In the genomic region with DNA sequence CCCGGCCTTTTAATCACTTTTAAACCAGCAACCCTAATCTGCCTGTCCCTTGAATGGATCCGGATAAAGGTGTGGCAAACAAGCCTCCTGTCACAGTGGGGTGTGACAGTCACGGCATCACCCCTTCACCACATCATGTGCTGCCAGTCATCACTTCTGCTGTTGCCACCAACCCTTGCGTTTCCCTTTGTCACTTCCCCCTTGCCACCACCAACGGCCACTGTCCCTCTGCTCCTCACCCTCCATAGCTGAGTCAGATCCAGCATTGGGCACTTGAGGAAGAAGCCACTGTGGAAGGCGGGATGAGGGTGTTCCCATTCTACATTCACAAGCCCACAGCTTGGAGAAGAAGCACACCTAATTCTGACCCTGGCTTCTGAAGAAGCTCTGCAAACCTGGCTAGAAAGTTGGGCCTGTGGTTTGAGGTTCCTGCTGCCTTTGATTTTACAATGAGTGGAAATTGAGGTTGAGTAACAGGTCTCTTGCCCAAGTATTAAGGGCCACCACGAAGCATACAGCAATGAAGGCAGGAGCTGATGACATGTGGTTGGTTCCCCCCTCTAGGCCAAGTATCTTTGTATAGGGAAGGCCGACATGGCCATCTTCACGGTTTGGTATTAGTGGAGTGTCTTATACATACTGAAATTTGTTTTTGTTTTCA, we compare ENCODE assay signal across 9 cellular contexts. TPM values are rescaled to one million over a fixed set of nuclear protein-coding genes. Genes with fewer than 3 reads are reported as not detected.
DNase-seq lines count a peak whose midpoint lies in the region; ATAC-seq and TF ChIP-seq lines count a peak whose summit lies in the region.
"Had no signal": no experiment of that assay in that cellular context is flagged by ENCODE, and none has a peak within 500 bp of the region (broad histone marks: within the 10 kb centered on the region; RNA-seq: fewer than 3 reads in every experiment).

No MANE protein-coding gene starts in this region.

- peak overlapping the region; percentile 60 to 94 (median 75) for H3K27ac Mint-ChIP-seq in naive thymus-derived CD4-positive, alpha-beta T cell

- no peak for TF ChIP-seq EP300 in SK-N-SH (IDR thresholded peaks at IDR 0.05; ENCODE audit: borderline replicate concordance in 1 of 2, low read depth in 1 of 2, low read length in 1 of 2)

- H3K27me3 Mint-ChIP-seq in naive thymus-derived CD4-positive, alpha-beta T cell = no peaks in the 10 kb centered on the region

- no peak overlapping the region for H3K27ac ChIP-seq in naive thymus-derived CD4-positive, alpha-beta T cell (ENCODE audit: low read depth, low read length)
- H3K27ac ChIP-seq in SK-N-SH (ENCODE audit: low read depth in 2 of 2, low read length in 1 of 2) = no peak overlapping the region
- H3K27ac ChIP-seq: SJSA1 had no signal

- H3K36me3 ChIP-seq in naive thymus-derived CD4-positive, alpha-beta T cell (ENCODE audit: control insufficient read depth in 2 of 3, insufficient read depth in 3 of 3, low read length in 3 of 3) = no peaks in the 10 kb centered on the region
- no peaks in the 10 kb centered on the region for H3K36me3 ChIP-seq in SK-N-SH (replicated peaks in 1 of 2; ENCODE audit: control insufficient read depth in 1 of 2, insufficient read depth in 2 of 2, low read length in 1 of 2)
- H3K36me3 ChIP-seq: SJSA1 had no signal

- H3K4me3 Mint-ChIP-seq in naive thymus-derived CD4-positive, alpha-beta T cell = peak overlapping the region; percentile 7 to 77 (median 34)

- peaks cover 0 to 9% (median 0%) of the 10 kb centered on the region in 11 donors for H3K9me3 Mint-ChIP-seq in naive thymus-derived CD4-positive, alpha-beta T cell

- TF ChIP-seq CTCF in SK-N-SH (IDR thresholded peaks at IDR 0.05) = no peak

- peaks cover 5 to 40% (median 7%) of the 10 kb centered on the region in 5 donors for H3K36me3 Mint-ChIP-seq in naive thymus-derived CD4-positive, alpha-beta T cell

- no peak overlapping the region for H3K4me2 ChIP-seq in SK-N-SH

- H3K9me3 ChIP-seq in naive thymus-derived CD4-positive, alpha-beta T cell (ENCODE audit: control insufficient read depth in 2 of 3, low read length in 3 of 3) = no peaks in the 10 kb centered on the region
- no peaks in the 10 kb centered on the region for H3K9me3 ChIP-seq in SK-N-SH
- H3K9me3 ChIP-seq: SJSA1 had no signal

- H3K9ac ChIP-seq in SK-N-SH = no peak overlapping the region

- no peaks in the 10 kb centered on the region for H3K79me2 ChIP-seq in SK-N-SH (ENCODE audit: insufficient read depth)

- H2AFZ ChIP-seq in SK-N-SH (ENCODE audit: low read depth) = no peak overlapping the region

- peak; percentile 25 for DNase-seq in CMK (ENCODE audit: low read depth)
- peak; percentile 99 for DNase-seq in NOMO-1 treated with dmso at 0.1 percent for 144 hours (lab: John Stamatoyannopoulos, UW; ENCODE audit: unreplicated experiment)
- peak; percentile 26 to 29 for DNase-seq in activated T-helper 1 cell treated with anti-CD3 and anti-CD28 coated beads, Interleukin-2, amount 50 U/mL, for 16 hours (ENCODE audit: low read depth in 1 of 2, low spot score in 1 of 2)
- DNase-seq in naive thymus-derived CD4-positive, alpha-beta T cell = peak; percentile 20 to 53 (median 33)
- no peak for DNase-seq in NCI-H446 treated with DMSO at 0.1 percent for 48 hours (lab: John Stamatoyannopoulos, UW)
- DNase-seq in SK-N-SH = no peak
- no peak for DNase-seq in midbrain (lab: John Stamatoyannopoulos, UW)
- no peak for DNase-seq in HuH-7 (ENCODE audit: low spot score)

- no peaks in the 10 kb centered on the region for H3K27me3 ChIP-seq in naive thymus-derived CD4-positive, alpha-beta T cell (ENCODE audit: control insufficient read depth in 2 of 2, insufficient read depth in 2 of 2, low read length in 2 of 2)
- no peaks in the 10 kb centered on the region for H3K27me3 ChIP-seq in SK-N-SH (ENCODE audit: insufficient read depth)
- H3K27me3 ChIP-seq: SJSA1 had no signal

- H3F3A ChIP-seq in SK-N-SH (replicated peaks; ENCODE audit: insufficient read depth) = no peaks in the 10 kb centered on the region

- WGBS in SK-N-SH (ENCODE audit: low lambda C conversion rate) = 79% methylated on average over 9 of the region's 9 CpGs

- intact Hi-C loops in naive thymus-derived CD4-positive, alpha-beta T cell (cut with micrococcal nuclease) = loop anchor here (2.0 to 5.0 kb wide), 3 partner anchors 24 to 49 kb away; partner anchors contain the start of gene DARS1 (in 1 of the 2)

- H4K20me1 ChIP-seq in SK-N-SH (ENCODE audit: insufficient read depth) = no peaks in the 10 kb centered on the region

- TF ChIP-seq RAD21 in SK-N-SH (IDR thresholded peaks at IDR 0.05; ENCODE audit: low read length) = no peak

- POLR2A ChIA-PET in naive thymus-derived CD4-positive, alpha-beta T cell (lab: Charles Lee) = interaction anchor here (0.8 to 0.9 kb wide), 2 partner anchors 11 to 16 kb away, joined by 3 to 4 read pairs; no protein-coding TSS in a partner anchor
- POLR2A ChIA-PET in SK-N-SH (lab: Yijun Ruan, JAX) = no interaction called here

- H3K9me2 ChIP-seq in SK-N-SH = no peaks in the 10 kb centered on the region

- H3K4me1 Mint-ChIP-seq in naive thymus-derived CD4-positive, alpha-beta T cell = peaks cover 17 to 48% (median 30%) of the 10 kb centered on the region in 7 donors

- peak; percentile 94 for ATAC-seq in naive thymus-derived CD4-positive, alpha-beta T cell

- peaks cover 11 to 20% of the 10 kb centered on the region in 2 donors for H3K4me1 ChIP-seq in naive thymus-derived CD4-positive, alpha-beta T cell (ENCODE audit: control insufficient read depth in 2 of 2, insufficient read depth in 2 of 2, low read length in 2 of 2)
- no peaks in the 10 kb centered on the region; a peak in 1 of 4 replicates for H3K4me1 ChIP-seq in SK-N-SH (ENCODE audit: control insufficient read depth in 1 of 2, insufficient read depth in 2 of 2, low read depth in 1 of 2, low read length in 1 of 2)

- CTCF ChIA-PET in naive thymus-derived CD4-positive, alpha-beta T cell (lab: Charles Lee) = interaction anchor here (0.6 kb wide), 1 partner anchor 48 kb away, joined by 8 read pairs; no protein-coding TSS in a partner anchor
- CTCF ChIA-PET in SK-N-SH (lab: Yijun Ruan, JAX) = no interaction called here

- no peak overlapping the region for H3K4me3 ChIP-seq in naive thymus-derived CD4-positive, alpha-beta T cell (ENCODE audit: low read length)
- no peak overlapping the region for H3K4me3 ChIP-seq in SK-N-SH (ENCODE audit: low read depth in 2 of 2, low read length in 1 of 2)
- H3K4me3 ChIP-seq: SJSA1 had no signal

TF ChIP-seq in SK-N-SH, 30 proteins besides CTCF, POLR2A, EP300 and RAD21 (continues in another document):
- TF ChIP-seq SMC3 (IDR thresholded peaks at IDR 0.05; ENCODE audit: low read depth, low read length) = no peak
- no peak for TF ChIP-seq CHD2 (IDR thresholded peaks at IDR 0.05; ENCODE audit: low read length, partially characterized antibody)
- no peak for TF ChIP-seq RXRA (IDR thresholded peaks at IDR 0.05; ENCODE audit: borderline replicate concordance, low read depth)
- no peak for TF ChIP-seq TAF1 (IDR thresholded peaks at IDR 0.05; ENCODE audit: borderline replicate concordance, low read depth, low read length)
- TF ChIP-seq FOXJ3 (CRISPR knock-in tag; IDR thresholded peaks at IDR 0.05) = no peak
- no peak for TF ChIP-seq NFIC (IDR thresholded peaks at IDR 0.05; ENCODE audit: borderline replicate concordance)
- no peak for TF ChIP-seq TCF12 (IDR thresholded peaks at IDR 0.05)
- TF ChIP-seq FOXM1 (IDR thresholded peaks at IDR 0.05; ENCODE audit: low read depth) = no peak
- TF ChIP-seq PBX3 (IDR thresholded peaks at IDR 0.05) = no peak
- no peak for TF ChIP-seq MEF2A (IDR thresholded peaks at IDR 0.05; ENCODE audit: borderline replicate concordance, low read depth)
- TF ChIP-seq MXI1 (IDR thresholded peaks at IDR 0.05; ENCODE audit: low read depth, low read length) = no peak
- TF ChIP-seq, protein P1, sequence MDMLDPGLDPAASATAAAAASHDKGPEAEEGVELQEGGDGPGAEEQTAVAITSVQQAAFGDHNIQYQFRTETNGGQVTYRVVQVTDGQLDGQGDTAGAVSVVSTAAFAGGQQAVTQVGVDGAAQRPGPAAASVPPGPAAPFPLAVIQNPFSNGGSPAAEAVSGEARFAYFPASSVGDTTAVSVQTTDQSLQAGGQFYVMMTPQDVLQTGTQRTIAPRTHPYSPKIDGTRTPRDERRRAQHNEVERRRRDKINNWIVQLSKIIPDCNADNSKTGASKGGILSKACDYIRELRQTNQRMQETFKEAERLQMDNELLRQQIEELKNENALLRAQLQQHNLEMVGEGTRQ (IDR thresholded peaks at IDR 0.05; ENCODE audit: borderline replicate concordance, low read depth, low read length) = no peak
- TF ChIP-seq IRF3 (IDR thresholded peaks at IDR 0.05; ENCODE audit: low read depth, low read length) = no peak
- TF ChIP-seq SIN3A (IDR thresholded peaks at IDR 0.05; ENCODE audit: borderline replicate concordance, low read depth, low read length) = no peak
- TF ChIP-seq RFX5 (IDR thresholded peaks at IDR 0.05; ENCODE audit: low read length) = no peak
- TF ChIP-seq EZH2phosphoT487 (IDR thresholded peaks at IDR 0.05; ENCODE audit: borderline replicate concordance, low read depth) = no peak
- TF ChIP-seq GATA2 (CRISPR knock-in tag; IDR thresholded peaks at IDR 0.05) = no peak
- no peak for TF ChIP-seq TEAD4 (IDR thresholded peaks at IDR 0.05; ENCODE audit: borderline replicate concordance, insufficient read depth)

RNA-seq across cellular contexts. Expression of gene DARS1, which starts 22.9 kb away (rescaled TPM):
- total RNA-seq in naive thymus-derived CD4-positive, alpha-beta T cell = 100 to 1,000 TPM in 1 of 5 experiments, 10 to 100 TPM in 4; 45.3 to 140 (median 63.4) TPM
- 100 to 1,000 TPM; 102 to 124 TPM for polyA plus RNA-seq in naive thymus-derived CD4-positive, alpha-beta T cell
- polyA plus RNA-seq in SK-N-SH (2012; rRNA removed) = 52.2 and 68.8 TPM in 2 replicates
- polyA plus RNA-seq in SK-N-SH (2012; cell fraction: cytosol; rRNA removed) = 75.8 and 92.7 TPM in 2 replicates
- 17.9 and 49.5 TPM in 2 replicates for polyA plus RNA-seq in SK-N-SH (2012; cell fraction: nucleus; rRNA removed)

Comparison
In these comparisons a context has a peak if more than half of its experiments do, and no peak if none do; other contexts are left out.
1. DNase-seq: peak in CMK (single experiment), NOMO-1 treated with dmso at 0.1 percent for 144 hours (single experiment), activated T-helper 1 cell treated with anti-CD3 and anti-CD28 coated beads, Interleukin-2, amount 50 U/mL, for 16 hours (2 of 2) and naive thymus-derived CD4-positive, alpha-beta T cell (9 of 9); none in NCI-H446 treated with DMSO at 0.1 percent for 48 hours (single experiment), SK-N-SH (single experiment), midbrain (single experiment) and HuH-7 (single experiment).